ENCODE assay signal across 32 cellular contexts in genomic region chrX:13774696-13775095, GRCh38. TPM values are rescaled to one million over a fixed set of nuclear protein-coding genes. Genes with fewer than 3 reads are reported as not detected.
A peak's percentile ranks its signal among the peaks of the same experiment; 100 is the strongest.
DNase-seq lines count a peak whose midpoint lies in the region; ATAC-seq, FAIRE-seq and TF ChIP-seq lines count a peak whose summit lies in the region.
"Had no signal": no experiment of that assay in that cellular context is flagged by ENCODE, and none has a peak within 500 bp of the region (broad histone marks: within the 10 kb centered on the region; RNA-seq: fewer than 3 reads in every experiment).

No MANE protein-coding gene starts in this region.

- H3K27ac Mint-ChIP-seq in activated CD8-positive, alpha-beta T cell treated with anti-CD3 and anti-CD28 coated beads, Interleukin-2, amount 10 ng/mL, durations not matched to agents 7 days and 5 days, result no peak overlapping the region
- H3K27ac Mint-ChIP-seq: activated CD8-positive, alpha-beta memory T cell treated with anti-CD3 and anti-CD28 coated beads, Interleukin-2, amount 10 ng/mL, durations not matched to agents 7 days and 5 days; stimulated activated memory B cell treated with anti-CD40 and anti-IgM and Interleukin-4, amounts not matched to agents 10 μg/mL and 1 μg/mL and 100 μg/mL, for 72 hours; T-cell; type B pancreatic cell had no signal

- no peak overlapping the region for H3K4me3 ChIP-seq in sigmoid colon
- H3K4me3 ChIP-seq: BLaER1, esophagus muscularis mucosa, heart left ventricle, ovary had no signal

- no peak for TF ChIP-seq POLR2A in sigmoid colon (IDR thresholded peaks at IDR 0.05)

- WGBS in sigmoid colon, 2 donors, result 89 to 95% methylated on average over 2 of the region's 2 CpGs

- no peaks in the 10 kb centered on the region for H3K9me3 ChIP-seq in sigmoid colon
- H3K9me3 ChIP-seq: BLaER1, esophagus muscularis mucosa, heart left ventricle, ovary had no signal

- no peak for TF ChIP-seq EP300 in sigmoid colon (IDR thresholded peaks at IDR 0.05)

- H3K36me3 ChIP-seq in sigmoid colon, result peaks cover 0 to 7% (median 0%) of the 10 kb centered on the region in 4 donors
- H3K36me3 ChIP-seq: ovary had no signal

- no peak for ATAC-seq in activated CD8-positive, alpha-beta T cell treated with anti-CD3 and anti-CD28 coated beads, Interleukin-2, amount 10 ng/mL, durations not matched to agents 7 days and 5 days
- ATAC-seq: activated CD8-positive, alpha-beta memory T cell treated with anti-CD3 and anti-CD28 coated beads, Interleukin-2, amount 10 ng/mL, durations not matched to agents 7 days and 5 days; foreskin keratinocyte; heart left ventricle; left ventricle myocardium superior; stimulated activated memory B cell treated with anti-CD40 and anti-IgM and Interleukin-4, amounts not matched to agents 10 μg/mL and 1 μg/mL and 100 μg/mL, for 72 hours; T-cell had no signal

- POLR2A ChIA-PET in activated CD8-positive, alpha-beta T cell treated with anti-CD3 and anti-CD28 coated beads, Interleukin-2, amount 10 ng/mL, durations not matched to agents 7 days and 5 days (lab: Charles Lee), result interaction anchor here (1.1 kb wide), 1 partner anchor 40 kb away, joined by 3 read pairs; the partner anchor contains the start of gene OFD1

- H3K4me1 ChIP-seq in sigmoid colon, result no peaks in the 10 kb centered on the region
- H3K4me1 ChIP-seq: BLaER1, foreskin keratinocyte, heart left ventricle had no signal

- peak; percentile 96 for FAIRE-seq in D721Med (lab: Jason Lieb, UNC)
- FAIRE-seq: endometrium, kidney had no signal

- H3K27ac ChIP-seq in sigmoid colon, result no peak overlapping the region
- H3K27ac ChIP-seq: BLaER1, esophagus muscularis mucosa, foreskin keratinocyte, heart left ventricle, ovary had no signal

- H3K27me3 ChIP-seq in sigmoid colon, result no peaks in the 10 kb centered on the region
- H3K27me3 ChIP-seq: esophagus muscularis mucosa, foreskin keratinocyte, ovary had no signal

- peaks cover 27% of the 10 kb centered on the region for H3K36me3 Mint-ChIP-seq in activated CD8-positive, alpha-beta T cell treated with anti-CD3 and anti-CD28 coated beads, Interleukin-2, amount 10 ng/mL, durations not matched to agents 7 days and 5 days (ENCODE audit: low read depth)

- intact Hi-C loops in sigmoid colon (cut with DNase I), result no loop called here

- TF ChIP-seq CTCF in D721Med (IDR thresholded peaks at IDR 0.05; ENCODE audit: insufficient read depth, missing control alignments), result no peak
- TF ChIP-seq CTCF in sigmoid colon (IDR thresholded peaks at IDR 0.05), result no peak

- H3K4me1 Mint-ChIP-seq in activated CD8-positive, alpha-beta T cell treated with anti-CD3 and anti-CD28 coated beads, Interleukin-2, amount 10 ng/mL, durations not matched to agents 7 days and 5 days (ENCODE audit: low read depth), result peaks cover 6% of the 10 kb centered on the region
- H3K4me1 Mint-ChIP-seq: central memory CD8-positive, alpha-beta T cell; stimulated activated memory B cell treated with anti-CD40 and anti-IgM and Interleukin-4, amounts not matched to agents 10 μg/mL and 1 μg/mL and 100 μg/mL, for 72 hours had no signal

- DNase-seq in D721Med (ENCODE audit: insufficient read length, low spot score) (no peak), EH (ENCODE audit: low read depth) (peak; percentile 6), NCI-H1092 treated with DMSO at 0.1 percent for 48 hours (lab: John Stamatoyannopoulos, UW) (peak; percentile 35), SHP77 treated with DMSO at 0.1 percent for 48 hours (lab: John Stamatoyannopoulos, UW) (peak; percentile 2), sigmoid colon (no peak), iPS-NIHi7 (ENCODE audit: extremely low spot score) (no peak)
- DNase-seq in activated CD8-positive, alpha-beta T cell treated with anti-CD3 and anti-CD28 coated beads, Interleukin-2, amount 10 ng/mL, durations not matched to agents 7 days and 5 days, result no peak
- DNase-seq: activated CD4-positive, alpha-beta T cell treated with anti-CD3 and anti-CD28 coated beads, Interleukin-2, amount 50 U/mL, for 1 hour; activated CD8-positive, alpha-beta memory T cell treated with anti-CD3 and anti-CD28 coated beads, Interleukin-2, amount 10 ng/mL, durations not matched to agents 7 days and 5 days; activated gamma-delta T cell treated with Interleukin-2 at 50 U/mL for 16 hours; activated T-cell treated with anti-CD3 and anti-CD28 coated beads, Interleukin-2, amount 50 U/mL, for 48 hours; dermis blood vessel endothelial cell; DND-41; foreskin keratinocyte; heart left ventricle; KBM-7; kidney; left ventricle myocardium superior; mesendoderm; NCI-H1436; NCI-H2081; NCI-H526; ovary; RPMI8226; T-cell had no signal

- no peaks in the 10 kb centered on the region for H3K9me3 Mint-ChIP-seq in activated CD8-positive, alpha-beta T cell treated with anti-CD3 and anti-CD28 coated beads, Interleukin-2, amount 10 ng/mL, durations not matched to agents 7 days and 5 days (ENCODE audit: insufficient read depth)
- H3K9me3 Mint-ChIP-seq: central memory CD8-positive, alpha-beta T cell; neural crest cell; stimulated activated memory B cell treated with anti-CD40 and anti-IgM and Interleukin-4, amounts not matched to agents 10 μg/mL and 1 μg/mL and 100 μg/mL, for 72 hours; T-cell; type B pancreatic cell had no signal

- CTCF ChIA-PET in activated CD8-positive, alpha-beta T cell treated with anti-CD3 and anti-CD28 coated beads, Interleukin-2, amount 10 ng/mL, durations not matched to agents 7 days and 5 days (lab: Charles Lee), result no interaction called here

- H3K27me3 Mint-ChIP-seq in activated CD8-positive, alpha-beta T cell treated with anti-CD3 and anti-CD28 coated beads, Interleukin-2, amount 10 ng/mL, durations not matched to agents 7 days and 5 days (ENCODE audit: low read depth), result no peaks in the 10 kb centered on the region
- H3K27me3 Mint-ChIP-seq: activated CD8-positive, alpha-beta memory T cell treated with anti-CD3 and anti-CD28 coated beads, Interleukin-2, amount 10 ng/mL, durations not matched to agents 7 days and 5 days; central memory CD8-positive, alpha-beta T cell; stimulated activated memory B cell treated with anti-CD40 and anti-IgM and Interleukin-4, amounts not matched to agents 10 μg/mL and 1 μg/mL and 100 μg/mL, for 72 hours; type B pancreatic cell had no signal

- H3K4me3 Mint-ChIP-seq in activated CD8-positive, alpha-beta T cell treated with anti-CD3 and anti-CD28 coated beads, Interleukin-2, amount 10 ng/mL, durations not matched to agents 7 days and 5 days, result no peak overlapping the region
- H3K4me3 Mint-ChIP-seq: activated CD8-positive, alpha-beta memory T cell treated with anti-CD3 and anti-CD28 coated beads, Interleukin-2, amount 10 ng/mL, durations not matched to agents 7 days and 5 days; central memory CD8-positive, alpha-beta T cell; neural crest cell; stimulated activated memory B cell treated with anti-CD40 and anti-IgM and Interleukin-4, amounts not matched to agents 10 μg/mL and 1 μg/mL and 100 μg/mL, for 72 hours; T-cell; type B pancreatic cell had no signal

RNA-seq across cellular contexts. Expression of gene OFD1, which starts 40.1 kb away (rescaled TPM):
- total RNA-seq in sigmoid colon, result 10 to 100 TPM; 12.8 to 46.0 (median 15.1) TPM
- polyA plus RNA-seq in sigmoid colon, result 10 to 100 TPM in 2 of 3 donors, 1 to 10 TPM in 1; 7.4 to 21.2 (median 19.8) TPM
- 10 to 100 TPM; 29.6 to 30.4 TPM for total RNA-seq in activated CD8-positive, alpha-beta T cell treated with anti-CD3 and anti-CD28 coated beads, Interleukin-2, amount 10 ng/mL, durations not matched to agents 7 days and 5 days

RNA-seq across cellular contexts. Expression of gene TRAPPC2, which starts 40.3 kb away (rescaled TPM):
- total RNA-seq in sigmoid colon, result 10 to 100 TPM; 20.1 to 22.8 (median 22.4) TPM
- polyA plus RNA-seq in sigmoid colon, result 1 to 10 TPM; 5.5 to 9.0 (median 6.0) TPM
- total RNA-seq in activated CD8-positive, alpha-beta T cell treated with anti-CD3 and anti-CD28 coated beads, Interleukin-2, amount 10 ng/mL, durations not matched to agents 7 days and 5 days, result 10 to 100 TPM; 21.6 to 23.2 TPM

RNA-seq across cellular contexts. Expression of gene GPM6B, which starts 42.2 kb away (rescaled TPM):
- total RNA-seq in sigmoid colon, result 10 to 100 TPM; 24.0 to 40.3 (median 27.4) TPM
- polyA plus RNA-seq in sigmoid colon, result 1 to 10 TPM in 2 of 3 donors, under 1 TPM in 1; 0.46 to 4.5 (median 1.8) TPM
- total RNA-seq in activated CD8-positive, alpha-beta T cell treated with anti-CD3 and anti-CD28 coated beads, Interleukin-2, amount 10 ng/mL, durations not matched to agents 7 days and 5 days, result not detected
- total RNA-seq: activated CD8-positive, alpha-beta memory T cell treated with anti-CD3 and anti-CD28 coated beads, Interleukin-2, amount 10 ng/mL, durations not matched to agents 7 days and 5 days; foreskin keratinocyte had no signal

Comparison
In these comparisons a context has a peak if more than half of its experiments do, and no peak if none do; other contexts are left out.
1. DNase-seq: peak in EH (single experiment), NCI-H1092 treated with DMSO at 0.1 percent for 48 hours (single experiment) and SHP77 treated with DMSO at 0.1 percent for 48 hours (single experiment); none in D721Med (single experiment), sigmoid colon (single experiment), iPS-NIHi7 (single experiment) and activated CD8-positive, alpha-beta T cell treated with anti-CD3 and anti-CD28 coated beads, Interleukin-2, amount 10 ng/mL, durations not matched to agents 7 days and 5 days (single experiment).
2. RNA of gene GPM6B, which starts 42.2 kb away (total RNA-seq): 24.0 to 40.3 TPM in sigmoid colon; not detected in activated CD8-positive, alpha-beta T cell treated with anti-CD3 and anti-CD28 coated beads, Interleukin-2, amount 10 ng/mL, durations not matched to agents 7 days and 5 days; every median in the first group is over 10 times any median in the second.